Comparison of ENCODE assay signal across 13 cellular contexts in genomic region chr9:445033-445432, GRCh38. TPM values are rescaled to one million over a fixed set of nuclear protein-coding genes. Genes with fewer than 3 reads are reported as not detected.
DNase-seq lines count a peak whose midpoint lies in the region; ATAC-seq, FAIRE-seq and TF ChIP-seq lines count a peak whose summit lies in the region.
"Had no signal": no experiment of that assay in that cellular context is flagged by ENCODE, and none has a peak within 500 bp of the region (broad histone marks: within the 10 kb centered on the region; RNA-seq: fewer than 3 reads in every experiment).

No MANE protein-coding gene starts in this region.

- H3K27ac Mint-ChIP-seq in immature natural killer cell: peak overlapping the region; percentile 8 to 80 (median 22)

- no peak for TF ChIP-seq POLR2A in K562 (conservative IDR thresholded peaks at IDR 0.05)

- no peak for FAIRE-seq in K562 (lab: Jason Lieb, UNC)

- H3K4me1 ChIP-seq in right atrium auricular region (no peaks in the 10 kb centered on the region), K562 (replicated peaks in 1 of 2; ENCODE audit: control insufficient read depth in 2 of 2, insufficient read depth in 2 of 2, low read length in 2 of 2) (no peaks in the 10 kb centered on the region), subcutaneous abdominal adipose tissue (ENCODE audit: control insufficient read depth in 5 of 5, insufficient read depth in 5 of 5, low read length in 5 of 5) (peaks cover 3 to 29% (median 11%) of the 10 kb centered on the region in 5 donors)
- H3K4me1 ChIP-seq: upper lobe of left lung had no signal

- H3K36me3 ChIP-seq in right atrium auricular region (no peaks in the 10 kb centered on the region), K562 (ENCODE audit: control insufficient read depth, insufficient read depth, low read length) (peaks cover 65% of the 10 kb centered on the region; the same call in 2 of the 3 replicates), subcutaneous abdominal adipose tissue (ENCODE audit: control insufficient read depth in 5 of 5, insufficient read depth in 5 of 5, low read length in 5 of 5) (peaks cover 15 to 57% (median 23%) of the 10 kb centered on the region in 5 donors), WERI-Rb-1 (peaks cover 49% of the 10 kb centered on the region)

- DNase-seq in Right ventricle myocardium superior: peak; percentile 71
- DNase-seq in right atrium auricular region (ENCODE audit: low spot score): no peak
- peak in 2 of 4 experiments; percentile 8 to 35 for DNase-seq in K562 (ENCODE audit: extremely low read depth in 1 of 4, low spot score in 3 of 4)
- no peak for DNase-seq in immature natural killer cell
- DNase-seq in NCI-H510A (lab: John Stamatoyannopoulos, UW): no peak
- DNase-seq in WERI-Rb-1: no peak
- DNase-seq: activated CD4-positive, CD25-positive, alpha-beta regulatory T cell treated with anti-CD3 and anti-CD28 coated beads, Interleukin-2, amount 50 U/mL, for 72 hours; CD8-positive, alpha-beta T cell; RPMI8226; upper lobe of left lung had no signal

- H3K79me2 ChIP-seq in K562 (ENCODE audit: control insufficient read depth, insufficient read depth, low read length): no peaks in the 10 kb centered on the region

- no peaks in the 10 kb centered on the region for H3K9me1 ChIP-seq in K562 (ENCODE audit: control insufficient read depth, insufficient read depth, low read length)

- TF ChIP-seq CTCF in right atrium auricular region (IDR thresholded peaks at IDR 0.05) (no peak), K562 (IDR thresholded peaks at IDR 0.05 in 2 of 3, conservative IDR thresholded peaks at IDR 0.05 in 1 of 3; ENCODE audit: insufficient read depth in 2 of 3, low read depth in 1 of 3, low read length in 3 of 3) (no peak), WERI-Rb-1 (IDR thresholded peaks at IDR 0.05; ENCODE audit: low read depth, low read length) (no peak)

- H3K9me3 Mint-ChIP-seq in immature natural killer cell: no peaks in the 10 kb centered on the region
- H3K9me3 Mint-ChIP-seq: CD8-positive, alpha-beta T cell had no signal

- WGBS in K562 (ENCODE audit: insufficient coverage, low coverage, missing lambda C conversion rate): 26% methylated on average over 3 of the region's 3 CpGs

- H3K4me3 ChIP-seq in right atrium auricular region (no peak overlapping the region), K562 (no peak overlapping the region), subcutaneous abdominal adipose tissue (ENCODE audit: low read depth in 1 of 5, low read length in 5 of 5) (no peak overlapping the region), WERI-Rb-1 (ENCODE audit: low read depth, low read length) (no peak overlapping the region)
- H3K4me3 ChIP-seq: upper lobe of left lung had no signal

- H3K4me2 ChIP-seq in K562 (ENCODE audit: insufficient read depth, low read length): no peak overlapping the region

- peaks cover 23 to 38% of the 10 kb centered on the region in 2 donors for H3K4me1 Mint-ChIP-seq in immature natural killer cell

- no peak overlapping the region for H2AFZ ChIP-seq in K562 (ENCODE audit: low read depth, low read length)

- H3K36me3 Mint-ChIP-seq in immature natural killer cell: peaks cover 31 to 64% (median 49%) of the 10 kb centered on the region in 3 donors

- H3K9ac ChIP-seq in K562 (ENCODE audit: insufficient read depth in 1 of 2, low read depth in 2 of 2, low read length in 2 of 2) (no peak overlapping the region), subcutaneous abdominal adipose tissue (ENCODE audit: low read length in 5 of 5) (no peak overlapping the region)

- H3K27me3 ChIP-seq in right atrium auricular region: no peaks in the 10 kb centered on the region
- no peaks in the 10 kb centered on the region for H3K27me3 ChIP-seq in K562 (ENCODE audit: control insufficient read depth in 2 of 2, insufficient read depth in 2 of 2, low read length in 2 of 2)
- no peaks in the 10 kb centered on the region for H3K27me3 ChIP-seq in subcutaneous abdominal adipose tissue (ENCODE audit: control insufficient read depth in 5 of 5, insufficient read depth in 4 of 5, low read length in 5 of 5)
- H3K27me3 ChIP-seq in WERI-Rb-1 (ENCODE audit: insufficient read depth, low read depth, severe bottlenecking): no peaks in the 10 kb centered on the region
- H3K27me3 ChIP-seq: upper lobe of left lung had no signal

- H3K27me3 Mint-ChIP-seq in immature natural killer cell (ENCODE audit: low read depth in 3 of 3): no peaks in the 10 kb centered on the region

- intact Hi-C loops in Right ventricle myocardium superior (cut with DNase I) (no loop called here), K562 (cut with micrococcal nuclease) (no loop called here)

- no peak for TF ChIP-seq RAD21 in K562 (CRISPR knock-in tag; conservative IDR thresholded peaks at IDR 0.05 in 1 of 2, IDR thresholded peaks at IDR 0.05 in 1 of 2)

- H4K20me1 ChIP-seq in K562 (replicated peaks; ENCODE audit: control insufficient read depth, insufficient read depth, low read length): no peaks in the 10 kb centered on the region

- TF ChIP-seq EP300 in K562 (IDR thresholded peaks at IDR 0.05; ENCODE audit: low read length): no peak

- in situ Hi-C loops in K562 (cut with MboI): no loop called here

- ATAC-seq in Right ventricle myocardium superior (ENCODE audit: poor library complexity) (peak; percentile 62), K562 (no peak), HG03457 (IDR thresholded peaks at IDR 0.05; ENCODE audit: unreplicated experiment) (no peak)
- ATAC-seq: CD8-positive, alpha-beta T cell; left colon had no signal

- BruUV-seq in K562 (replicated peaks; lab: Mats Ljungman, UMichigan): no TSS peak

- H3K9me3 ChIP-seq in right atrium auricular region (no peaks in the 10 kb centered on the region), K562 (replicated peaks; ENCODE audit: control insufficient read depth, insufficient read depth, low read depth, low read length) (no peaks in the 10 kb centered on the region), subcutaneous abdominal adipose tissue (ENCODE audit: control insufficient read depth in 5 of 5, low read length in 5 of 5) (no peaks in the 10 kb centered on the region), WERI-Rb-1 (ENCODE audit: severe bottlenecking) (no peaks in the 10 kb centered on the region)
- H3K9me3 ChIP-seq: upper lobe of left lung had no signal

- CTCF ChIA-PET in K562 (lab: Yijun Ruan, JAX; ENCODE audit: low intra/inter-chr PET ratio): no interaction called here

- no peak overlapping the region for H3K4me3 Mint-ChIP-seq in immature natural killer cell
- H3K4me3 Mint-ChIP-seq: CD8-positive, alpha-beta T cell had no signal

- H3K27ac ChIP-seq in right atrium auricular region (no peak overlapping the region), K562 (ENCODE audit: extremely low read depth, low read depth, low read length) (no peak overlapping the region), subcutaneous abdominal adipose tissue (ENCODE audit: low read depth, low read length) (peak overlapping the region; percentile 45), WERI-Rb-1 (no peak overlapping the region)
- H3K27ac ChIP-seq: upper lobe of left lung had no signal

- POLR2A ChIA-PET in K562 (lab: Yijun Ruan, JAX): interaction anchor here (1.0 kb wide), 2 partner anchors 9 to 22 kb away, joined by 3 read pairs; no protein-coding TSS in a partner anchor

TF ChIP-seq in K562, 482 proteins besides CTCF, POLR2A, EP300 and RAD21:
- TF ChIP-seq CBFA2T3 (IDR thresholded peaks at IDR 0.05): peak; percentile 40; the same call in 1 of the 2 replicates
- TF ChIP-seq NCOA2 (IDR thresholded peaks at IDR 0.05; ENCODE audit: partially characterized antibody in 2 of 2): no peak
- no peak for TF ChIP-seq ZNF311 (CRISPR knock-in tag; IDR thresholded peaks at IDR 0.05)
- TF ChIP-seq TCF3 (CRISPR knock-in tag; IDR thresholded peaks at IDR 0.05): peak; percentile 41
- TF ChIP-seq NFIC (IDR thresholded peaks at IDR 0.05): peak; percentile 69
- 0 out of 2 replicates have a peak, but pooled peaks have one; percentile 13 for TF ChIP-seq ARID1B (IDR thresholded peaks at IDR 0.05)
- TF ChIP-seq KDM1A (IDR thresholded peaks at IDR 0.05): peak; percentile 36 to 55; a peak in 2 of 4 replicates
- TF ChIP-seq LCOR (CRISPR knock-in tag; IDR thresholded peaks at IDR 0.05): no peak
- no peak for TF ChIP-seq ZNF644 (tag; IDR thresholded peaks at IDR 0.05; ENCODE audit: low read depth)

RNA-seq across cellular contexts. Expression of gene KANK1, which starts 59.5 kb away (rescaled TPM):
- total RNA-seq in Right ventricle myocardium superior (153 TPM), right atrium auricular region (100 to 1,000 TPM; 164 to 166 TPM), K562 (2014; rRNA removed) (0.12 and 0.18 TPM in 2 replicates), K562 (2014; rRNA removed; fragmentation: Illumina TruSeq; extraction: Trizol) (0.26 and 0.44 TPM in 2 replicates), K562 (2015; rRNA removed; fragmentation: Illumina TruSeq; extraction: Trizol) (0.36 and 0.45 TPM in 2 replicates), K562 (2021) (0.55 and 0.89 TPM in 2 replicates)
- total RNA-seq in K562 (2011; cell fraction: chromatin; rRNA removed; ENCODE audit: low replicate concordance): 0.58 and 0.69 TPM in 2 replicates
- 0.39 and 1.2 TPM in 2 replicates for total RNA-seq in K562 (2011; cell fraction: nucleolus; rRNA removed)
- 0.31 and 0.37 TPM in 2 replicates for total RNA-seq in K562 (2011; cell fraction: nucleoplasm; rRNA removed)
- polyA plus RNA-seq in K562 (2011; rRNA removed) (0.62 and 0.78 TPM in 2 replicates), K562 (2014; fragmentation: Illumina TruSeq; extraction: Trizol) (0.11 and 0.22 TPM in 2 replicates), K562 (2014; fragmentation: Nextera tagmentation; extraction: Ambion mirVana) (under 1 TPM; 0.11 to 0.34 TPM), K562 (2014; rRNA removed) (0.01 and 0.17 TPM in 2 replicates), immature natural killer cell (under 1 TPM in 2 of 3 donors, not detected in 1; 0.04 to 0.59 TPM)
- 0.50 and 0.61 TPM in 2 replicates for polyA plus RNA-seq in K562 (2011; cell fraction: cytosol; rRNA removed)
- polyA plus RNA-seq in K562 (2011; cell fraction: nucleus; rRNA removed): 0.44 and 0.60 TPM in 2 replicates
- polyA plus RNA-seq in K562 (2012): 0.12 and 0.18 TPM in 2 replicates
- polyA minus RNA-seq in K562 (2011; rRNA and poly(A)+ RNA removed): 1.2 and 1.5 TPM in 2 replicates
- polyA minus RNA-seq in K562 (2011; cell fraction: cytosol; rRNA and poly(A)+ RNA removed): 0.95 and 1.4 TPM in 2 replicates
- polyA minus RNA-seq in K562 (2011; cell fraction: nucleus; rRNA and poly(A)+ RNA removed): 0.54 and 0.56 TPM in 2 replicates

Comparison
In these comparisons a context has a peak if more than half of its experiments do, and no peak if none do; other contexts are left out.
1. RNA of gene KANK1, which starts 59.5 kb away (total RNA-seq): 164 to 166 TPM in right atrium auricular region and 153 TPM in Right ventricle myocardium superior (single experiment); 0.12 to 1.2 TPM in K562; every median in the first group is over 10 times any median in the second.